20 cellular contexts compared by ENCODE assay signal in genomic region chr6:12582421-12583110, GRCh38.
DNase-seq lines count a peak whose midpoint lies in the region; ATAC-seq and TF ChIP-seq lines count a peak whose summit lies in the region.
"Had no signal": no experiment of that assay in that cellular context is flagged by ENCODE, and none has a peak within 500 bp of the region (broad histone marks: within the 10 kb centered on the region; RNA-seq: fewer than 3 reads in every experiment).

No MANE protein-coding gene starts in this region.

- H3K36me3 ChIP-seq in psoas muscle (ENCODE audit: insufficient read depth in 1 of 2, low read depth in 1 of 2): no peaks in the 10 kb centered on the region
- H3K36me3 ChIP-seq: HAP-1 had no signal

- 60 to 71% (median 67%) methylated on average over 4 of the region's 4 CpGs for WGBS in psoas muscle, 3 donors

- TF ChIP-seq CTCF in psoas muscle (IDR thresholded peaks at IDR 0.05): no peak

- H3K4me1 ChIP-seq in psoas muscle: no peaks in the 10 kb centered on the region
- H3K4me1 ChIP-seq: HAP-1 had no signal

- no peaks in the 10 kb centered on the region for H3K27me3 ChIP-seq in psoas muscle (ENCODE audit: insufficient read depth in 3 of 3, low read length in 2 of 3)

- no peak for ATAC-seq in psoas muscle
- no peak for ATAC-seq in HG02588 (IDR thresholded peaks at IDR 0.05; ENCODE audit: unreplicated experiment)

- intact Hi-C loops in psoas muscle (cut with DNase I): no loop called here

- H3K27ac ChIP-seq in psoas muscle: no peak overlapping the region
- H3K27ac ChIP-seq: 22Rv1 had no signal

- DNase-seq in DMS153 (lab: John Stamatoyannopoulos, UW) (peak; percentile 19), DMS153 treated with DMSO at 0.1 percent for 48 hours (lab: John Stamatoyannopoulos, UW; ENCODE audit: unreplicated experiment) (no peak), astrocyte of the hippocampus (ENCODE audit: low read depth, low spot score) (peak; percentile 8), lung microvascular endothelial cell (ENCODE audit: low read depth in 2 of 2) (peak; percentile 42 to 57), HuH-7 (ENCODE audit: low spot score) (no peak), psoas muscle (no peak), NCI-H2029 (lab: John Stamatoyannopoulos, UW) (no peak)
- DNase-seq: CD4-positive, alpha-beta memory T cell; DND-41; GDM1; NCI-H1105 treated with DMSO at 0.1 percent for 48 hours; NCI-H1694 treated with DMSO at 0.1 percent for 48 hours; NCI-H2171; NCI-H446; NCI-H69; RPMI8226; SIG-M5 had no signal

- no peaks in the 10 kb centered on the region for H3K9me3 ChIP-seq in psoas muscle
- H3K9me3 ChIP-seq: HAP-1 had no signal

- H3K4me3 ChIP-seq in psoas muscle: no peak overlapping the region
- H3K4me3 ChIP-seq: HAP-1 had no signal

Comparison
In these comparisons a context has a peak if more than half of its experiments do, and no peak if none do; other contexts are left out.
1. DNase-seq: peak in DMS153 (single experiment), astrocyte of the hippocampus (single experiment) and lung microvascular endothelial cell (2 of 2); none in DMS153 treated with DMSO at 0.1 percent for 48 hours (single experiment), HuH-7 (single experiment), psoas muscle (0 of 2) and NCI-H2029 (single experiment).